Comparison of ENCODE assay signal across 10 cellular contexts in genomic region chr3:107969994-107970896, GRCh38.
DNase-seq lines count a peak whose midpoint lies in the region; ATAC-seq and TF ChIP-seq lines count a peak whose summit lies in the region.
"Had no signal": no experiment of that assay in that cellular context is flagged by ENCODE, and none has a peak within 500 bp of the region (broad histone marks: within the 10 kb centered on the region; RNA-seq: fewer than 3 reads in every experiment).

No MANE protein-coding gene starts in this region.

- H3K36me3 Mint-ChIP-seq in osteocyte (ENCODE audit: unreplicated experiment) = no peaks in the 10 kb centered on the region

- in situ Hi-C loops in G401 (cut with HindIII; ENCODE audit: low sequenced_read_pairs) = no loop called here

- DNase-seq in G401 (ENCODE audit: low spot score) (peak; percentile 51), NCI-H748 treated with DMSO at 0.1 percent for 48 hours (lab: John Stamatoyannopoulos, UW) (peak; percentile 10), dermis microvascular lymphatic vessel endothelial cell (ENCODE audit: low read depth in 2 of 2) (peak; percentile 94), osteocyte (ENCODE audit: extremely low spot score, unreplicated experiment) (no peak), DMS 273 treated with DMSO at 0.1 percent for 48 hours (lab: John Stamatoyannopoulos, UW) (no peak), NCI-H226 (no peak)
- no peak for DNase-seq in effector CD4-positive, alpha-beta T cell
- DNase-seq: MV-4-11 had no signal

- H3K4me1 Mint-ChIP-seq in osteocyte (ENCODE audit: unreplicated experiment) = peaks cover 21% of the 10 kb centered on the region

- peak overlapping the region; percentile 56 for H3K27ac Mint-ChIP-seq in osteocyte (ENCODE audit: unreplicated experiment)

- TF ChIP-seq CTCF in osteocyte (IDR thresholded peaks at IDR 0.05) = no peak

- peak overlapping the region; percentile 15 for H3K4me3 Mint-ChIP-seq in osteocyte (ENCODE audit: unreplicated experiment)

- no peaks in the 10 kb centered on the region for H3K27me3 Mint-ChIP-seq in osteocyte (ENCODE audit: unreplicated experiment)

- H3K9me3 Mint-ChIP-seq in osteocyte (ENCODE audit: unreplicated experiment) = no peaks in the 10 kb centered on the region

- ATAC-seq in HG03469 (IDR thresholded peaks at IDR 0.05; ENCODE audit: unreplicated experiment) = no peak
- ATAC-seq: HCT116 had no signal

Comparison
In these comparisons a context has a peak if more than half of its experiments do, and no peak if none do; other contexts are left out.
1. DNase-seq: peak in G401 (single experiment), NCI-H748 treated with DMSO at 0.1 percent for 48 hours (single experiment) and dermis microvascular lymphatic vessel endothelial cell (2 of 2); none in osteocyte (single experiment), effector CD4-positive, alpha-beta T cell (single experiment), DMS 273 treated with DMSO at 0.1 percent for 48 hours (single experiment) and NCI-H226 (single experiment).